In genomic region chr1:95118019-95118499, GRCh38 we compare ENCODE assay signal across 8 cellular contexts. TPM values are rescaled to one million over a fixed set of nuclear protein-coding genes. Genes with fewer than 3 reads are reported as not detected.
DNase-seq lines count a peak whose midpoint lies in the region; ATAC-seq and TF ChIP-seq lines count a peak whose summit lies in the region.

No MANE protein-coding gene starts in this region.

- no peaks in the 10 kb centered on the region for H4K20me1 ChIP-seq in smooth muscle cell (ENCODE audit: low read depth)

- H3K27me3 Mint-ChIP-seq in HFFc6 (ENCODE audit: insufficient read depth) = peaks cover 36% of the 10 kb centered on the region
- peaks cover 21% of the 10 kb centered on the region for H3K27me3 Mint-ChIP-seq in activated naive CD8-positive, alpha-beta T cell

- CTCF ChIA-PET in A673 (lab: Charles Lee) = interaction anchor here (0.6 to 1.0 kb wide), 2 partner anchors 17 to 116 kb away, joined by 3 to 5 read pairs; partner anchors contain the start of gene RWDD3

- no peak overlapping the region for H3K27ac Mint-ChIP-seq in HFFc6
- no peak overlapping the region for H3K27ac Mint-ChIP-seq in activated naive CD8-positive, alpha-beta T cell

- H3K27me3 ChIP-seq in A673 (replicated peaks; ENCODE audit: insufficient read depth, low read depth, low read length, poor library complexity) = peaks cover 48% of the 10 kb centered on the region
- peaks cover 24% of the 10 kb centered on the region for H3K27me3 ChIP-seq in smooth muscle cell (ENCODE audit: low read depth)

- POLR2A ChIA-PET in A673 (lab: Charles Lee; ENCODE audit: low non-redundant PET) = no interaction called here

- BruUV-seq in A673 (replicated peaks; lab: Mats Ljungman, UMichigan) = no TSS peak

- no peaks in the 10 kb centered on the region for H3K79me2 ChIP-seq in smooth muscle cell (ENCODE audit: low read depth)

- H3K9ac ChIP-seq in smooth muscle cell (ENCODE audit: low read depth) = no peak overlapping the region

- intact Hi-C loops in A673 (cut with micrococcal nuclease; ENCODE audit: unreplicated experiment) = loop anchor here (10.0 kb wide), 1 partner anchor 117 kb away; the partner anchor contains the start of gene RWDD3

- H3F3A ChIP-seq in smooth muscle cell (ENCODE audit: low read depth) = no peaks in the 10 kb centered on the region

- H3K4me1 Mint-ChIP-seq in HFFc6 (ENCODE audit: low read depth) = peaks cover 5% of the 10 kb centered on the region
- peaks cover 8% of the 10 kb centered on the region for H3K4me1 Mint-ChIP-seq in activated naive CD8-positive, alpha-beta T cell (ENCODE audit: low read depth)

- H3K4me1 ChIP-seq in A673 (ENCODE audit: insufficient read depth, low read length, poor library complexity, severe bottlenecking) (peaks cover 6% of the 10 kb centered on the region), smooth muscle cell (ENCODE audit: low read depth) (no peaks in the 10 kb centered on the region)

- peak overlapping the region; percentile 73 for H2AFZ ChIP-seq in smooth muscle cell (ENCODE audit: low read depth)

- no peaks in the 10 kb centered on the region for H3K36me3 Mint-ChIP-seq in HFFc6 (ENCODE audit: low read depth)
- peaks cover 1% of the 10 kb centered on the region for H3K36me3 Mint-ChIP-seq in activated naive CD8-positive, alpha-beta T cell

- no peak for ATAC-seq in HG03097 (IDR thresholded peaks at IDR 0.05; ENCODE audit: low FRiP score, unreplicated experiment)

- H3K4me3 ChIP-seq in A673 (ENCODE audit: low read depth, low read length, poor library complexity, severe bottlenecking) (peak overlapping the region; percentile 63), iPS-11a (ENCODE audit: low read depth, low read length) (peak overlapping the region; percentile 65), smooth muscle cell (peak overlapping the region; percentile 66)

- H3K9me3 ChIP-seq in A673 (ENCODE audit: low read depth, low read length, poor library complexity, severe bottlenecking) (no peaks in the 10 kb centered on the region), smooth muscle cell (replicated peaks; ENCODE audit: low read depth) (no peaks in the 10 kb centered on the region)

- peak; percentile 12 for DNase-seq in A673 (ENCODE audit: low spot score)
- no peak for DNase-seq in HFFc6
- no peak for DNase-seq in smooth muscle cell (lab: John Stamatoyannopoulos, UW; ENCODE audit: unreplicated experiment)
- DNase-seq in HuH-7.5 (ENCODE audit: low spot score) = no peak
- DNase-seq in DMS53 (lab: John Stamatoyannopoulos, UW) = no peak

- peak overlapping the region; percentile 88 for H3K4me2 ChIP-seq in smooth muscle cell

- H3K36me3 ChIP-seq in A673 (ENCODE audit: insufficient read depth, low read length, poor library complexity, severe bottlenecking) (no peaks in the 10 kb centered on the region), smooth muscle cell (ENCODE audit: low read depth) (no peaks in the 10 kb centered on the region)

- H3K9me3 Mint-ChIP-seq in HFFc6 = no peaks in the 10 kb centered on the region
- no peaks in the 10 kb centered on the region for H3K9me3 Mint-ChIP-seq in activated naive CD8-positive, alpha-beta T cell (ENCODE audit: low read depth)

- peak overlapping the region; percentile 73 for H3K4me3 Mint-ChIP-seq in HFFc6
- H3K4me3 Mint-ChIP-seq in activated naive CD8-positive, alpha-beta T cell = peak overlapping the region; percentile 85

- WGBS in smooth muscle cell (ENCODE audit: low lambda C conversion rate) = 35% methylated on average over 10 of the region's 10 CpGs

- H3K27ac ChIP-seq in A673 (ENCODE audit: low read depth, low read length, poor library complexity, severe bottlenecking) = no peak overlapping the region
- H3K27ac ChIP-seq in smooth muscle cell (ENCODE audit: low read depth) = no peak overlapping the region

- TF ChIP-seq CTCF in A673 (conservative IDR thresholded peaks at IDR 0.05; ENCODE audit: low read depth, low read length) (no peak), HFFc6 (IDR thresholded peaks at IDR 0.05) (no peak), smooth muscle cell (IDR thresholded peaks at IDR 0.05; ENCODE audit: borderline replicate concordance, insufficient read depth, poor library complexity, severe bottlenecking) (no peak)

RNA-seq across cellular contexts. Expression of gene TLCD4, which starts 0.9 kb away (rescaled TPM):
- total RNA-seq in A673 (2021) (0.11 TPM in 1 of 2 replicates, not detected in the other), smooth muscle cell (2.8 and 2.9 TPM in 2 replicates)
- under 1 TPM; 0.17 to 0.37 (median 0.26) TPM for total RNA-seq in HFFc6 (2021; fragmentation: NEBNext Ultra II Directional; extraction: Animal tissue kit (Norgen Biotek cat#: 25700))
- polyA plus RNA-seq in smooth muscle cell = 0.62 and 2.8 TPM in 2 replicates

RNA-seq across cellular contexts. Expression of gene ALG14, which starts 45.3 kb away (rescaled TPM):
- total RNA-seq in A673 (2021) (6.4 and 11.3 TPM in 2 replicates), smooth muscle cell (1.4 and 2.4 TPM in 2 replicates)
- 10 to 100 TPM in 5 of 6 experiments, 1 to 10 TPM in 1; 8.8 to 14.0 (median 11.9) TPM for total RNA-seq in HFFc6 (2021; fragmentation: NEBNext Ultra II Directional; extraction: Animal tissue kit (Norgen Biotek cat#: 25700))
- 5.5 and 6.9 TPM in 2 replicates for polyA plus RNA-seq in smooth muscle cell
